ENCODE assay signal across 1 cellular context in the genomic region with DNA sequence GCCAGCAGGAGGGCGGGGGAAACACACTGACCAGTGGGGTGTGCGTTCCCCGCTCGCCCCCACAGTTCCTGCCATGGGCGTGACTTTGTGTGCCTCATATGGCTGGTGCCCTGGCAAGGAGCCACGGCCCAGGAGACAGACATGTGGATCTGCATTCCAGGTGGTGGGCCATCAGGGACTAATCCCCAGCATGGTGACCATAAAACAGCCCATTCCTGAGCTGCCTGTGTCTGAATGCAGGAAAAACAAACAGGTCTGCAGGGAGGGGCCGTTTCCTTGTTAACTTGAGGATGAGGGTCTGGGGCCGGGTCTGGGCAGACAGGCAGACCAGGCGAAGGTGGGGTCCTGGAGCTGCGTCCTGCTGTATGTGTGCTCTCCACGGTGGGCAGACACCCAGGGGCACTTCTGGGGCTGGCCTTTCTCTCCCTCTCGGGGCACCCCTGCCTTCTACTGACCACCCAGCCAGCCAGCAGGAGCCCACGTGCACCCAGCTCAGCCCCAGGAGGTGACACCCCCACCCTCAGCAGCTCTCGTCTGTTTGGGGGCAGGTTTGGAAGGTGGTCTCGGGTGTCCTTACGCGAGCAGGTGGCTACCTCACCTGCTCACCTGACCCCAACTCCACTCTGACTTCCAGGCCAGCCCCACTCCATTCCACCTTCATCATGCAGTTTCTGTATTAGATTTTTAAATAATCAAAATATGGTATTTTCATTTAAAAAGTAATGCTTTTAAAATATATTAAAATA.
TF ChIP-seq lines count a peak whose summit lies in the region.

No MANE protein-coding gene starts in this region.

TF ChIP-seq in SK-N-SH treated with all-trans-retinoic acid at 6 μM for 48 hours, 23 proteins besides CTCF, POLR2A, EP300 and RAD21 (continued from another document):
- TF ChIP-seq, protein P1, sequence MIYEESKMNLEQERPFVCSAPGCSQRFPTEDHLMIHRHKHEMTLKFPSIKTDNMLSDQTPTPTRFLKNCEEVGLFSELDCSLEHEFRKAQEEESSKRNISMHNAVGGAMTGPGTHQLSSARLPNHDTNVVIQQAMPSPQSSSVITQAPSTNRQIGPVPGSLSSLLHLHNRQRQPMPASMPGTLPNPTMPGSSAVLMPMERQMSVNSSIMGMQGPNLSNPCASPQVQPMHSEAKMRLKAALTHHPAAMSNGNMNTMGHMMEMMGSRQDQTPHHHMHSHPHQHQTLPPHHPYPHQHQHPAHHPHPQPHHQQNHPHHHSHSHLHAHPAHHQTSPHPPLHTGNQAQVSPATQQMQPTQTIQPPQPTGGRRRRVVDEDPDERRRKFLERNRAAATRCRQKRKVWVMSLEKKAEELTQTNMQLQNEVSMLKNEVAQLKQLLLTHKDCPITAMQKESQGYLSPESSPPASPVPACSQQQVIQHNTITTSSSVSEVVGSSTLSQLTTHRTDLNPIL (CRISPR knock-in tag; IDR thresholded peaks at IDR 0.05; ENCODE audit: low read depth): no peak
